In the genomic region with DNA sequence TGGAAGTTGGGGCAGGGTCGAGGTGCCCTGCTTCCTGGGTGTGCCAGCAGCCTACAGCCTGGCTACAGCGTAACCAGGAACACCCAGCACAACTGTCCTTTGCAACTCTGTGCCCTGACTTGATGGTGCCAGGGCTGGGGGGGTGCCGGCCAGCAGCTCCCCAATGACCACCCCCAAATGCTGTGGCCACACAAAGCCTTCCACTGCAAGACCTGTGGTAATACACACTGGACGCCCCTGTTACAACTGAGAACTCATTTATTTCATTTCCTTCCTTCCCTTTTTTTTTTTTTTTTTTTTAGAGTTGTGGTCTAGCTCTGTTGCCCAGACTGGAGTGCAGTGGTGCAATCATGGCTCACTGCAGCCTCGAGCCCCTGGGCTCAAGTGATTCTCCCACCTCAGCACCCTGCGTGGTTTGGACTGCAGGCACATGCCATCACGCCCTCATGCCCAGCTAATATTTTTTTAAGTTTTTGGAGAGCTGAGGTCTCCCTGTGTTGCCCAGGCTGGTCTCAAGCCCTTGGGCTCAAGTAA, we compare ENCODE assay signal across 10 cellular contexts. TPM values are rescaled to one million over a fixed set of nuclear protein-coding genes. Genes with fewer than 3 reads are reported as not detected.
DNase-seq lines count a peak whose midpoint lies in the region; ATAC-seq and TF ChIP-seq lines count a peak whose summit lies in the region.
"Had no signal": no experiment of that assay in that cellular context is flagged by ENCODE, and none has a peak within 500 bp of the region (broad histone marks: within the 10 kb centered on the region; RNA-seq: fewer than 3 reads in every experiment).

No MANE protein-coding gene starts in this region.

- intact Hi-C loops in natural killer cell (cut with micrococcal nuclease) = no loop called here
- intact Hi-C loops in activated T-helper 2 cell treated with anti-CD3 and anti-CD28 coated beads, Interferon-gamma antibody, Interleukin-2, Interleukin-4, amounts not matched to agents 10 μg/mL and 5 μg/mL and 100 μg/mL, durations not matched to agents 14 hours and 24 hours and 36 hours (cut with micrococcal nuclease) = no loop called here

- ATAC-seq in natural killer cell treated with Interleukin-12 subunit alpha and Interleukin-12 subunit beta and Interleukin-15 and Interleukin-18, amount 100 ng/mL, for 72 hours = peak; percentile 13 to 17
- ATAC-seq in natural killer cell = no peak
- ATAC-seq in HG02973 (IDR thresholded peaks at IDR 0.05; ENCODE audit: unreplicated experiment) = peak; percentile 8
- no peak for ATAC-seq in activated naive CD8-positive, alpha-beta T cell treated with anti-CD3 and anti-CD28 coated beads, Interleukin-2, amount 50 U/mL, for 24 hours

- H3K4me3 Mint-ChIP-seq in natural killer cell treated with Interleukin-12 subunit alpha and Interleukin-12 subunit beta and Interleukin-15 and Interleukin-18, amount 100 ng/mL, for 72 hours = peak overlapping the region; percentile 44
- no peak overlapping the region for H3K4me3 Mint-ChIP-seq in natural killer cell
- H3K4me3 Mint-ChIP-seq in activated T-helper 2 cell treated with anti-CD3 and anti-CD28 coated beads, Interferon-gamma antibody, Interleukin-2, Interleukin-4, amounts not matched to agents 10 μg/mL and 5 μg/mL and 100 μg/mL, durations not matched to agents 14 hours and 24 hours and 36 hours (ENCODE audit: low read depth) = no peak overlapping the region
- H3K4me3 Mint-ChIP-seq in activated naive CD8-positive, alpha-beta T cell treated with anti-CD3 and anti-CD28 coated beads, Interleukin-2, amount 50 U/mL, for 24 hours = no peak overlapping the region

- no peak for DNase-seq in natural killer cell treated with Interleukin-12 subunit alpha and Interleukin-12 subunit beta and Interleukin-15 and Interleukin-18, amount 100 ng/mL, for 72 hours (ENCODE audit: low spot score)
- DNase-seq in natural killer cell (no peak), OCI-M1 (lab: John Stamatoyannopoulos, UW) (peak; percentile 7), NCI-H345 (lab: John Stamatoyannopoulos, UW) (no peak), NCI-H1092 treated with DMSO at 0.1 percent for 48 hours (lab: John Stamatoyannopoulos, UW) (no peak)
- DNase-seq in activated T-helper 2 cell treated with anti-CD3 and anti-CD28 coated beads, Interferon-gamma antibody, Interleukin-2, Interleukin-4, amounts not matched to agents 10 μg/mL and 5 μg/mL and 100 μg/mL, durations not matched to agents 14 hours and 24 hours and 36 hours (ENCODE audit: low spot score) = no peak
- DNase-seq in activated naive CD8-positive, alpha-beta T cell treated with anti-CD3 and anti-CD28 coated beads, Interleukin-2, amount 50 U/mL, for 24 hours = no peak
- DNase-seq: dorsolateral prefrontal cortex, SK-N-SH had no signal

- no peaks in the 10 kb centered on the region for H3K36me3 Mint-ChIP-seq in natural killer cell treated with Interleukin-12 subunit alpha and Interleukin-12 subunit beta and Interleukin-15 and Interleukin-18, amount 100 ng/mL, for 72 hours
- no peaks in the 10 kb centered on the region for H3K36me3 Mint-ChIP-seq in natural killer cell
- H3K36me3 Mint-ChIP-seq in activated T-helper 2 cell treated with anti-CD3 and anti-CD28 coated beads, Interferon-gamma antibody, Interleukin-2, Interleukin-4, amounts not matched to agents 10 μg/mL and 5 μg/mL and 100 μg/mL, durations not matched to agents 14 hours and 24 hours and 36 hours (ENCODE audit: low read depth) = no peaks in the 10 kb centered on the region
- H3K36me3 Mint-ChIP-seq in activated naive CD8-positive, alpha-beta T cell treated with anti-CD3 and anti-CD28 coated beads, Interleukin-2, amount 50 U/mL, for 24 hours (ENCODE audit: low read depth) = no peaks in the 10 kb centered on the region

- no peak for TF ChIP-seq CTCF in natural killer cell (IDR thresholded peaks at IDR 0.05)

- H3K4me1 Mint-ChIP-seq in natural killer cell treated with Interleukin-12 subunit alpha and Interleukin-12 subunit beta and Interleukin-15 and Interleukin-18, amount 100 ng/mL, for 72 hours (ENCODE audit: low read depth in 2 of 2) = peaks cover 19 to 23% of the 10 kb centered on the region in 2 donors
- peaks cover 0 to 14% of the 10 kb centered on the region in 2 donors for H3K4me1 Mint-ChIP-seq in natural killer cell
- peaks cover 8% of the 10 kb centered on the region for H3K4me1 Mint-ChIP-seq in activated T-helper 2 cell treated with anti-CD3 and anti-CD28 coated beads, Interferon-gamma antibody, Interleukin-2, Interleukin-4, amounts not matched to agents 10 μg/mL and 5 μg/mL and 100 μg/mL, durations not matched to agents 14 hours and 24 hours and 36 hours (ENCODE audit: low read depth)
- H3K4me1 Mint-ChIP-seq in activated naive CD8-positive, alpha-beta T cell treated with anti-CD3 and anti-CD28 coated beads, Interleukin-2, amount 50 U/mL, for 24 hours = peaks cover 25% of the 10 kb centered on the region

- no peaks in the 10 kb centered on the region for H3K9me3 Mint-ChIP-seq in natural killer cell treated with Interleukin-12 subunit alpha and Interleukin-12 subunit beta and Interleukin-15 and Interleukin-18, amount 100 ng/mL, for 72 hours
- no peaks in the 10 kb centered on the region for H3K9me3 Mint-ChIP-seq in natural killer cell
- no peaks in the 10 kb centered on the region for H3K9me3 Mint-ChIP-seq in activated T-helper 2 cell treated with anti-CD3 and anti-CD28 coated beads, Interferon-gamma antibody, Interleukin-2, Interleukin-4, amounts not matched to agents 10 μg/mL and 5 μg/mL and 100 μg/mL, durations not matched to agents 14 hours and 24 hours and 36 hours
- H3K9me3 Mint-ChIP-seq in activated naive CD8-positive, alpha-beta T cell treated with anti-CD3 and anti-CD28 coated beads, Interleukin-2, amount 50 U/mL, for 24 hours = no peaks in the 10 kb centered on the region

- peak overlapping the region; percentile 47 to 66 for H3K27ac Mint-ChIP-seq in natural killer cell treated with Interleukin-12 subunit alpha and Interleukin-12 subunit beta and Interleukin-15 and Interleukin-18, amount 100 ng/mL, for 72 hours
- no peak overlapping the region for H3K27ac Mint-ChIP-seq in natural killer cell
- no peak overlapping the region for H3K27ac Mint-ChIP-seq in activated T-helper 2 cell treated with anti-CD3 and anti-CD28 coated beads, Interferon-gamma antibody, Interleukin-2, Interleukin-4, amounts not matched to agents 10 μg/mL and 5 μg/mL and 100 μg/mL, durations not matched to agents 14 hours and 24 hours and 36 hours
- H3K27ac Mint-ChIP-seq in activated naive CD8-positive, alpha-beta T cell treated with anti-CD3 and anti-CD28 coated beads, Interleukin-2, amount 50 U/mL, for 24 hours = no peak overlapping the region

- peaks cover 8 to 13% of the 10 kb centered on the region in 2 donors for H3K27me3 Mint-ChIP-seq in natural killer cell treated with Interleukin-12 subunit alpha and Interleukin-12 subunit beta and Interleukin-15 and Interleukin-18, amount 100 ng/mL, for 72 hours
- H3K27me3 Mint-ChIP-seq in natural killer cell (ENCODE audit: low read depth in 2 of 2) = peaks cover 0 to 8% of the 10 kb centered on the region in 2 donors
- peaks cover 2% of the 10 kb centered on the region for H3K27me3 Mint-ChIP-seq in activated T-helper 2 cell treated with anti-CD3 and anti-CD28 coated beads, Interferon-gamma antibody, Interleukin-2, Interleukin-4, amounts not matched to agents 10 μg/mL and 5 μg/mL and 100 μg/mL, durations not matched to agents 14 hours and 24 hours and 36 hours (ENCODE audit: low read depth)
- H3K27me3 Mint-ChIP-seq in activated naive CD8-positive, alpha-beta T cell treated with anti-CD3 and anti-CD28 coated beads, Interleukin-2, amount 50 U/mL, for 24 hours = peaks cover 10% of the 10 kb centered on the region

RNA-seq across cellular contexts. Expression of a gene that starts 25.2 kb away (rescaled TPM):
- total RNA-seq in natural killer cell treated with Interleukin-12 subunit alpha and Interleukin-12 subunit beta and Interleukin-15 and Interleukin-18, amount 100 ng/mL, for 72 hours = 1 to 10 TPM; 1.5 to 5.7 TPM
- under 1 TPM; 0.28 to 0.50 (median 0.39) TPM for total RNA-seq in natural killer cell
- 2.4 and 2.5 TPM in 2 replicates for total RNA-seq in activated T-helper 2 cell treated with anti-CD3 and anti-CD28 coated beads, Interferon-gamma antibody, Interleukin-2, Interleukin-4, amounts not matched to agents 10 μg/mL and 5 μg/mL and 100 μg/mL, durations not matched to agents 14 hours and 24 hours and 36 hours

RNA-seq across cellular contexts. Expression of a gene that starts 27.6 kb away (rescaled TPM):
- total RNA-seq in natural killer cell treated with Interleukin-12 subunit alpha and Interleukin-12 subunit beta and Interleukin-15 and Interleukin-18, amount 100 ng/mL, for 72 hours = 10 to 100 TPM; 27.6 to 51.3 TPM
- 10 to 100 TPM; 27.8 to 35.4 (median 30.1) TPM for total RNA-seq in natural killer cell
- total RNA-seq in activated T-helper 2 cell treated with anti-CD3 and anti-CD28 coated beads, Interferon-gamma antibody, Interleukin-2, Interleukin-4, amounts not matched to agents 10 μg/mL and 5 μg/mL and 100 μg/mL, durations not matched to agents 14 hours and 24 hours and 36 hours = 38.7 and 42.2 TPM in 2 replicates

RNA-seq across cellular contexts. Expression of a gene that starts 52.7 kb away (rescaled TPM):
- total RNA-seq in natural killer cell treated with Interleukin-12 subunit alpha and Interleukin-12 subunit beta and Interleukin-15 and Interleukin-18, amount 100 ng/mL, for 72 hours = 10 to 100 TPM; 11.9 to 18.4 TPM
- 10 to 100 TPM; 36.2 to 46.7 (median 37.9) TPM for total RNA-seq in natural killer cell
- 7.0 and 7.1 TPM in 2 replicates for total RNA-seq in activated T-helper 2 cell treated with anti-CD3 and anti-CD28 coated beads, Interferon-gamma antibody, Interleukin-2, Interleukin-4, amounts not matched to agents 10 μg/mL and 5 μg/mL and 100 μg/mL, durations not matched to agents 14 hours and 24 hours and 36 hours

Comparison
In these comparisons a context has a peak if more than half of its experiments do, and no peak if none do; other contexts are left out.
1. ATAC-seq: peak in natural killer cell treated with Interleukin-12 subunit alpha and Interleukin-12 subunit beta and Interleukin-15 and Interleukin-18, amount 100 ng/mL, for 72 hours (2 of 2) and HG02973 (single experiment); none in natural killer cell (0 of 3) and activated naive CD8-positive, alpha-beta T cell treated with anti-CD3 and anti-CD28 coated beads, Interleukin-2, amount 50 U/mL, for 24 hours (single experiment).
2. H3K27ac Mint-ChIP-seq: peak in natural killer cell treated with Interleukin-12 subunit alpha and Interleukin-12 subunit beta and Interleukin-15 and Interleukin-18, amount 100 ng/mL, for 72 hours (2 of 2); none in natural killer cell (0 of 2), activated T-helper 2 cell treated with anti-CD3 and anti-CD28 coated beads, Interferon-gamma antibody, Interleukin-2, Interleukin-4, amounts not matched to agents 10 μg/mL and 5 μg/mL and 100 μg/mL, durations not matched to agents 14 hours and 24 hours and 36 hours (single experiment) and activated naive CD8-positive, alpha-beta T cell treated with anti-CD3 and anti-CD28 coated beads, Interleukin-2, amount 50 U/mL, for 24 hours (single experiment).